8 cellular contexts compared by ENCODE assay signal in genomic region chr15:55290361-55291057, GRCh38. TPM values are rescaled to one million over a fixed set of nuclear protein-coding genes. Genes with fewer than 3 reads are reported as not detected.
DNase-seq lines count a peak whose midpoint lies in the region; ATAC-seq, FAIRE-seq and TF ChIP-seq lines count a peak whose summit lies in the region.

No MANE protein-coding gene starts in this region.

- FAIRE-seq in keratinocyte (lab: Jason Lieb, UNC) = no peak

- ATAC-seq in GM18909 (IDR thresholded peaks at IDR 0.05; ENCODE audit: poor library complexity, unreplicated experiment) (peak; percentile 82), HG03175 (IDR thresholded peaks at IDR 0.05; ENCODE audit: unreplicated experiment) (peak; percentile 81)

- H3K9ac ChIP-seq in keratinocyte (ENCODE audit: control insufficient read depth, extremely low read depth, insufficient read depth, low read length) = peak overlapping the region; percentile 83

- peak overlapping the region; percentile 64 for H3K27ac ChIP-seq in keratinocyte (ENCODE audit: control insufficient read depth, insufficient read depth, low read length)

- peaks cover 4% of the 10 kb centered on the region for H3K4me1 ChIP-seq in keratinocyte (ENCODE audit: control insufficient read depth, extremely low read depth, insufficient read depth, low read length)

- H2AFZ ChIP-seq in keratinocyte (ENCODE audit: control insufficient read depth, low read length) = peak overlapping the region; percentile 95

- dilution Hi-C loops in keratinocyte (cut with MboI; ENCODE audit: extremely low pct_ligation_motif_present, low sequenced_read_pairs) = no loop called here

- H3K9me1 ChIP-seq in keratinocyte (ENCODE audit: control insufficient read depth, extremely low read depth, insufficient read depth, low read length) = no peaks in the 10 kb centered on the region

- H3K9me3 ChIP-seq in keratinocyte (ENCODE audit: control insufficient read depth, low read depth, low read length) = no peaks in the 10 kb centered on the region

- H3K79me2 ChIP-seq in keratinocyte (ENCODE audit: control insufficient read depth, insufficient read depth, low read length) = no peaks in the 10 kb centered on the region

- H3K4me2 ChIP-seq in keratinocyte (ENCODE audit: control insufficient read depth, extremely low read depth, insufficient read depth, low read depth, low read length) = peak overlapping the region; percentile 75

- no peaks in the 10 kb centered on the region for H3K36me3 ChIP-seq in keratinocyte (ENCODE audit: control insufficient read depth in 2 of 2, extremely low read depth in 1 of 2, insufficient read depth in 2 of 2, low read length in 2 of 2)

- no peaks in the 10 kb centered on the region for H4K20me1 ChIP-seq in keratinocyte (ENCODE audit: control insufficient read depth, extremely low read depth, insufficient read depth, low read length)

- TF ChIP-seq CTCF in AG09319 (IDR thresholded peaks at IDR 0.05; ENCODE audit: low read depth, low read length) = peak; percentile 95
- peak; percentile 86 to 91 (median 87) for TF ChIP-seq CTCF in keratinocyte (optimal IDR thresholded peaks at IDR 0.05 in 1 of 3, IDR thresholded peaks at IDR 0.05 in 1 of 3, conservative IDR thresholded peaks at IDR 0.05 in 1 of 3; ENCODE audit: extremely low read depth in 1 of 3, insufficient read depth in 2 of 3, low read length in 3 of 3)

- H3K27me3 ChIP-seq in keratinocyte (ENCODE audit: control insufficient read depth, extremely low read depth, insufficient read depth, low read length) = no peaks in the 10 kb centered on the region

- peak overlapping the region; percentile 57 to 83 (median 77) for H3K4me3 ChIP-seq in keratinocyte (ENCODE audit: control insufficient read depth in 2 of 3, extremely low read depth in 1 of 3, insufficient read depth in 2 of 3, low read depth in 1 of 3, low read length in 3 of 3)

- peak; percentile 42 for DNase-seq in AG09319 (ENCODE audit: extremely low read depth, low read depth)
- DNase-seq in NCI-H2227 (lab: John Stamatoyannopoulos, UW; ENCODE audit: unreplicated experiment) = peak; percentile 75
- peak; percentile 72 for DNase-seq in activated CD4-positive, CD25-positive, alpha-beta regulatory T cell treated with anti-CD3 and anti-CD28 coated beads, Interleukin-2, amount 50 U/mL, for 16 hours (ENCODE audit: low read depth, low spot score)
- peak; percentile 78 for DNase-seq in central memory CD4-positive, alpha-beta T cell
- no peak for DNase-seq in keratinocyte (ENCODE audit: low read depth, low spot score)
- peak; percentile 69 to 74 for DNase-seq in stimulated activated CD4-positive, alpha-beta T cell treated with anti-CD3 and anti-CD28 coated beads, Interleukin-15, amount 100 ng/mL, for 1 hour (ENCODE audit: low read depth in 1 of 2, low spot score in 1 of 2)

RNA-seq across cellular contexts. Expression of gene RAB27A, which starts 0.9 kb away (rescaled TPM):
- 5.9 to 10.8 TPM (median 8.4 TPM) in 3 replicates for polyA plus RNA-seq in keratinocyte
- polyA plus RNA-seq in keratinocyte (2011; ENCODE audit: low read depth) = 7.3 TPM
- 7.3 and 10.2 TPM in 2 replicates for polyA plus RNA-seq in keratinocyte (2011; cell fraction: cytosol; rRNA removed)
- 6.8 and 8.0 TPM in 2 replicates for polyA plus RNA-seq in keratinocyte (2011; cell fraction: nucleus; rRNA removed)
- polyA plus RNA-seq in keratinocyte (2012; ENCODE audit: low replicate concordance) = 6.1 and 6.3 TPM in 2 replicates
- 0.20 to 3.6 TPM (median 0.89 TPM) in 3 replicates for polyA minus RNA-seq in keratinocyte
- 3.3 TPM for polyA minus RNA-seq in keratinocyte (2011; cell fraction: cytosol; rRNA and poly(A)+ RNA removed)
- polyA minus RNA-seq in keratinocyte (2011; cell fraction: nucleus; rRNA and poly(A)+ RNA removed) = 2.2 and 3.4 TPM in 2 replicates

RNA-seq across cellular contexts. Expression of gene PIGBOS1, which starts 28.4 kb away (rescaled TPM):
- polyA plus RNA-seq in keratinocyte = 5.5 to 8.6 TPM (median 7.1 TPM) in 3 replicates
- polyA plus RNA-seq in keratinocyte (2011; ENCODE audit: low read depth) = 5.5 TPM
- 5.8 and 6.7 TPM in 2 replicates for polyA plus RNA-seq in keratinocyte (2011; cell fraction: cytosol; rRNA removed)
- 6.1 and 6.9 TPM in 2 replicates for polyA plus RNA-seq in keratinocyte (2011; cell fraction: nucleus; rRNA removed)
- polyA plus RNA-seq in keratinocyte (2012; ENCODE audit: low replicate concordance) = 5.8 and 8.4 TPM in 2 replicates
- 2.4 TPM in 1 of 3 replicates, not detected in the others for polyA minus RNA-seq in keratinocyte
- 5.0 TPM for polyA minus RNA-seq in keratinocyte (2011; cell fraction: cytosol; rRNA and poly(A)+ RNA removed)
- polyA minus RNA-seq in keratinocyte (2011; cell fraction: nucleus; rRNA and poly(A)+ RNA removed) = 2.2 and 3.3 TPM in 2 replicates

RNA-seq across cellular contexts. Expression of gene PIGB, which starts 28.5 kb away (rescaled TPM):
- 13.3 to 29.1 TPM (median 24.8 TPM) in 3 replicates for polyA plus RNA-seq in keratinocyte
- polyA plus RNA-seq in keratinocyte (2011; ENCODE audit: low read depth) = 1.9 TPM
- 10.8 and 18.8 TPM in 2 replicates for polyA plus RNA-seq in keratinocyte (2011; cell fraction: cytosol; rRNA removed)
- polyA plus RNA-seq in keratinocyte (2011; cell fraction: nucleus; rRNA removed) = 30.2 and 34.9 TPM in 2 replicates
- polyA plus RNA-seq in keratinocyte (2012; ENCODE audit: low replicate concordance) = 5.8 and 11.6 TPM in 2 replicates
- 4.9 to 14.3 TPM (median 13.6 TPM) in 3 replicates for polyA minus RNA-seq in keratinocyte
- polyA minus RNA-seq in keratinocyte (2011; cell fraction: cytosol; rRNA and poly(A)+ RNA removed) = 14.0 TPM
- polyA minus RNA-seq in keratinocyte (2011; cell fraction: nucleus; rRNA and poly(A)+ RNA removed) = 11.3 and 16.1 TPM in 2 replicates
